Comparison of ENCODE assay signal across 8 cellular contexts in genomic region chr9:38017149-38017884, GRCh38. TPM values are rescaled to one million over a fixed set of nuclear protein-coding genes. Genes with fewer than 3 reads are reported as not detected.
DNase-seq lines count a peak whose midpoint lies in the region; ATAC-seq, FAIRE-seq and TF ChIP-seq lines count a peak whose summit lies in the region.

No MANE protein-coding gene starts in this region.

- no peak overlapping the region for H2AFZ ChIP-seq in keratinocyte (ENCODE audit: control insufficient read depth, low read length)

- no peak for FAIRE-seq in keratinocyte (lab: Jason Lieb, UNC)

- H3K27ac ChIP-seq in keratinocyte (ENCODE audit: control insufficient read depth, insufficient read depth, low read length) (peak overlapping the region; percentile 42), stomach (peak overlapping the region; percentile 11 to 80 (median 72)), vagina (no peak overlapping the region)

- H4K20me1 ChIP-seq in keratinocyte (ENCODE audit: control insufficient read depth, extremely low read depth, insufficient read depth, low read length) = no peaks in the 10 kb centered on the region

- intact Hi-C loops in stomach (cut with DNase I; ENCODE audit: low total_unique reads) (loop anchor here (10.0 kb wide), 2 partner anchors 47 to 93 kb away; partner anchors contain the start of gene SHB), vagina (cut with DNase I) (no loop called here)

- TF ChIP-seq POLR2A in stomach (IDR thresholded peaks at IDR 0.05) (no peak), vagina (IDR thresholded peaks at IDR 0.05) (no peak)

- H3K27me3 ChIP-seq in keratinocyte (ENCODE audit: control insufficient read depth, extremely low read depth, insufficient read depth, low read length) (no peaks in the 10 kb centered on the region), stomach (no peaks in the 10 kb centered on the region), vagina (no peaks in the 10 kb centered on the region)

- H3K9me3 ChIP-seq in keratinocyte (ENCODE audit: control insufficient read depth, low read depth, low read length) (no peaks in the 10 kb centered on the region), stomach (no peaks in the 10 kb centered on the region), vagina (no peaks in the 10 kb centered on the region)

- no peak for ATAC-seq in HG02870 (IDR thresholded peaks at IDR 0.05; ENCODE audit: unreplicated experiment)

- WGBS in stomach, 5 donors = 37 to 52% (median 45%) methylated on average over 12 to 13 of the region's 13 CpGs

- H3K4me1 ChIP-seq in keratinocyte (ENCODE audit: control insufficient read depth, extremely low read depth, insufficient read depth, low read length) = peaks cover 50% of the 10 kb centered on the region
- H3K4me1 ChIP-seq in stomach = peaks cover 49 to 67% (median 54%) of the 10 kb centered on the region in 4 donors
- H3K4me1 ChIP-seq in vagina = peaks cover 51% of the 10 kb centered on the region

- H3K79me2 ChIP-seq in keratinocyte (ENCODE audit: control insufficient read depth, insufficient read depth, low read length) = peaks cover 63% of the 10 kb centered on the region

- H3K4me3 ChIP-seq in keratinocyte (ENCODE audit: control insufficient read depth in 2 of 3, extremely low read depth in 1 of 3, insufficient read depth in 2 of 3, low read depth in 1 of 3, low read length in 3 of 3) (no peak overlapping the region), stomach (no peak overlapping the region), vagina (no peak overlapping the region)

- no peaks in the 10 kb centered on the region for H3K9me1 ChIP-seq in keratinocyte (ENCODE audit: control insufficient read depth, extremely low read depth, insufficient read depth, low read length)

- peak; percentile 55 for DNase-seq in HT-29 (ENCODE audit: low spot score)
- peak; percentile 71 for DNase-seq in cerebellum (ENCODE audit: low spot score)
- DNase-seq in keratinocyte (ENCODE audit: low read depth, low spot score) = no peak
- DNase-seq in stomach = peak; percentile 84
- no peak for DNase-seq in UCSD-AML1 (lab: John Stamatoyannopoulos, UW; ENCODE audit: unreplicated experiment)
- DNase-seq in COLO668 (lab: John Stamatoyannopoulos, UW; ENCODE audit: unreplicated experiment) = no peak
- no peak for DNase-seq in vagina (ENCODE audit: extremely low spot score in 2 of 2)

- peak overlapping the region; percentile 30 for H3K4me2 ChIP-seq in keratinocyte (ENCODE audit: control insufficient read depth, extremely low read depth, insufficient read depth, low read depth, low read length)

- dilution Hi-C loops in keratinocyte (cut with MboI; ENCODE audit: extremely low pct_ligation_motif_present, low sequenced_read_pairs) = no loop called here

- TF ChIP-seq CTCF in keratinocyte (optimal IDR thresholded peaks at IDR 0.05 in 1 of 3, IDR thresholded peaks at IDR 0.05 in 1 of 3, conservative IDR thresholded peaks at IDR 0.05 in 1 of 3; ENCODE audit: extremely low read depth in 1 of 3, insufficient read depth in 2 of 3, low read length in 3 of 3) (peak in 2 of 3 experiments; percentile 16 to 49), stomach (IDR thresholded peaks at IDR 0.05) (peak in 5 of 7 experiments; percentile 33 to 78 (median 49)), vagina (IDR thresholded peaks at IDR 0.05) (no peak)

- TF ChIP-seq EP300 in stomach (IDR thresholded peaks at IDR 0.05) = no peak

- peak overlapping the region; percentile 40 for H3K9ac ChIP-seq in keratinocyte (ENCODE audit: control insufficient read depth, extremely low read depth, insufficient read depth, low read length)

- peaks cover 18 to 38% of the 10 kb centered on the region in 2 experiments for H3K36me3 ChIP-seq in keratinocyte (ENCODE audit: control insufficient read depth in 2 of 2, extremely low read depth in 1 of 2, insufficient read depth in 2 of 2, low read length in 2 of 2)
- peaks cover 0 to 36% (median 25%) of the 10 kb centered on the region in 4 donors for H3K36me3 ChIP-seq in stomach
- no peaks in the 10 kb centered on the region for H3K36me3 ChIP-seq in vagina

RNA-seq across cellular contexts. Expression of gene SHB, which starts 51.7 kb away (rescaled TPM):
- total RNA-seq in HT-29 (2014; rRNA removed; shearing (Covaris generic)) = 54.8 and 65.4 TPM in 2 replicates
- total RNA-seq in cerebellum (12.2 TPM), stomach (10 to 100 TPM in 3 of 5 donors, 1 to 10 TPM in 2; 3.5 to 37.7 (median 14.8) TPM), vagina (20.9 TPM)
- polyA plus RNA-seq in keratinocyte (9.4 to 18.0 TPM (median 10.9 TPM) in 3 replicates), stomach (1 to 10 TPM; 6.7 to 9.0 (median 7.3) TPM)
- polyA plus RNA-seq in keratinocyte (2011; ENCODE audit: low read depth) = 10.8 TPM
- polyA plus RNA-seq in keratinocyte (2011; cell fraction: cytosol; rRNA removed) = 9.2 and 13.0 TPM in 2 replicates
- polyA plus RNA-seq in keratinocyte (2011; cell fraction: nucleus; rRNA removed) = 12.5 and 15.5 TPM in 2 replicates
- polyA plus RNA-seq in keratinocyte (2012; ENCODE audit: low replicate concordance) = 19.8 and 20.4 TPM in 2 replicates
- polyA minus RNA-seq in keratinocyte = 11.6 to 24.3 TPM (median 12.2 TPM) in 3 replicates
- polyA minus RNA-seq in keratinocyte (2011; cell fraction: cytosol; rRNA and poly(A)+ RNA removed) = 17.5 TPM
- 17.8 and 18.4 TPM in 2 replicates for polyA minus RNA-seq in keratinocyte (2011; cell fraction: nucleus; rRNA and poly(A)+ RNA removed)

Comparison
In these comparisons a context has a peak if more than half of its experiments do, and no peak if none do; other contexts are left out.
1. DNase-seq: peak in HT-29 (single experiment), cerebellum (single experiment) and stomach (single experiment); none in keratinocyte (single experiment), UCSD-AML1 (single experiment), COLO668 (single experiment) and vagina (0 of 2).
2. CTCF ChIP-seq: peak in keratinocyte (2 of 3) and stomach (5 of 7); none in vagina (0 of 3).